In genomic region chr9:93576296-93577044, GRCh38 we compare ENCODE assay signal across 8 cellular contexts. TPM values are rescaled to one million over a fixed set of nuclear protein-coding genes. Genes with fewer than 3 reads are reported as not detected.
A peak's percentile ranks its signal among the peaks of the same experiment; 100 is the strongest.
DNase-seq lines count a peak whose midpoint lies in the region; FAIRE-seq and TF ChIP-seq lines count a peak whose summit lies in the region.

Gene PHF2, plus strand, starts transcription at chr9:93576584. Its CDS starts 190 bp downstream, at chr9:93576774.

- peaks cover 14% of the 10 kb centered on the region for H3K4me1 ChIP-seq in PC-9 (replicated peaks; ENCODE audit: insufficient read depth)
- H3K4me1 ChIP-seq in iPS-15b (ENCODE audit: control insufficient read depth, insufficient read depth, low read length): peaks cover 5% of the 10 kb centered on the region

- intact Hi-C loops in PC-9 (cut with micrococcal nuclease; ENCODE audit: unreplicated experiment): loop anchor here (5.0 kb wide), 3 partner anchors 106 to 1424 kb away; partner anchors contain the start of gene NINJ1

- CTCF ChIA-PET in PC-9 (lab: Charles Lee): no interaction called here

- no peaks in the 10 kb centered on the region for H3K9me2 ChIP-seq in PC-9 (ENCODE audit: insufficient read depth)

- DNase-seq in D341Med (ENCODE audit: low spot score) (peak; percentile 83), H54 (ENCODE audit: insufficient read length, low spot score) (peak; percentile 53), PC-9 (peak in 1 of 2 experiments; percentile 20), astrocyte of the cerebellum (ENCODE audit: low read depth) (no peak), skeletal muscle cell (ENCODE audit: low read depth) (no peak), hippocampal formation (lab: John Stamatoyannopoulos, UW) (no peak), retina (no peak)

- H3K9ac ChIP-seq in iPS-15b (ENCODE audit: low read depth, low read length): peak within 1 kb of the TSS; percentile 54

- H3K4me2 ChIP-seq in PC-9: peak within 1 kb of the TSS; percentile 94

- no peaks in the 10 kb centered on the region for H3K9me3 ChIP-seq in PC-9 (ENCODE audit: insufficient read depth, low read depth)
- no peaks in the 10 kb centered on the region for H3K9me3 ChIP-seq in iPS-15b (ENCODE audit: control insufficient read depth, insufficient read depth, low read length)

- FAIRE-seq in H54 (lab: Jason Lieb, UNC): no peak

- H4K20me1 ChIP-seq in PC-9 (ENCODE audit: insufficient read depth): peaks cover 5% of the 10 kb centered on the region; the same call in 1 of the 2 replicates

- BruUV-seq in PC-9 (replicated peaks; lab: Mats Ljungman, UMichigan): no TSS peak

- in situ Hi-C loops in astrocyte of the cerebellum (cut with HindIII; ENCODE audit: low sequenced_read_pairs): no loop called here

- peak within 1 kb of the TSS; percentile 6; the same call in 1 of the 2 replicates for H3K27ac ChIP-seq in PC-9

- POLR2A ChIA-PET in PC-9 (lab: Charles Lee; ENCODE audit: unreplicated experiment): no interaction called here

- no peaks in the 10 kb centered on the region for H3K27me3 ChIP-seq in PC-9 (ENCODE audit: insufficient read depth, low read depth)
- H3K27me3 ChIP-seq in iPS-15b (ENCODE audit: control insufficient read depth, insufficient read depth, low read length): peaks cover 3% of the 10 kb centered on the region

- no peaks in the 10 kb centered on the region for H3K36me3 ChIP-seq in PC-9 (ENCODE audit: low read depth)
- no peaks in the 10 kb centered on the region for H3K36me3 ChIP-seq in iPS-15b (ENCODE audit: control insufficient read depth, insufficient read depth, low read length)

- peak within 1 kb of the TSS; percentile 95 for H2AFZ ChIP-seq in PC-9

- peak within 1 kb of the TSS; percentile 87 for H3K4me3 ChIP-seq in PC-9
- peak within 1 kb of the TSS; percentile 63 for H3K4me3 ChIP-seq in astrocyte of the cerebellum (ENCODE audit: low read depth, low read length)
- peak within 1 kb of the TSS; percentile 55 for H3K4me3 ChIP-seq in iPS-15b (ENCODE audit: low read depth, low read length)
- peak within 1 kb of the TSS; percentile 68 for H3K4me3 ChIP-seq in skeletal muscle cell (ENCODE audit: low read depth, low read length)

- H3K79me2 ChIP-seq in PC-9 (ENCODE audit: low read depth): peaks cover 48% of the 10 kb centered on the region

- H3F3A ChIP-seq in PC-9 (ENCODE audit: insufficient read depth, low read depth): no peaks in the 10 kb centered on the region; the same call in 1 of the 2 replicates

- TF ChIP-seq CTCF in PC-9 (conservative IDR thresholded peaks at IDR 0.05) (no peak), astrocyte of the cerebellum (IDR thresholded peaks at IDR 0.05; ENCODE audit: low read depth, low read length, missing control alignments) (no peak)

- peak; percentile 29; the same call in 1 of the 2 replicates for TF ChIP-seq POLR2A in H54 (IDR thresholded peaks at IDR 0.05; ENCODE audit: low read depth, low read length)

RNA-seq across cellular contexts. Expression of gene PHF2, which starts in this region (rescaled TPM):
- 24.5 and 26.3 TPM in 2 replicates for total RNA-seq in PC-9 (2021)

Comparison
In these comparisons a context has a peak if more than half of its experiments do, and no peak if none do; other contexts are left out.
1. DNase-seq: peak in D341Med (single experiment) and H54 (single experiment); none in astrocyte of the cerebellum (single experiment), skeletal muscle cell (single experiment), hippocampal formation (0 of 2) and retina (single experiment).
2. Peak in every context shown above with its lines, with median percentiles within 50 percentile points of each other: H3K4me3 ChIP-seq.